ENCODE assay signal across 19 cellular contexts in the genomic region with DNA sequence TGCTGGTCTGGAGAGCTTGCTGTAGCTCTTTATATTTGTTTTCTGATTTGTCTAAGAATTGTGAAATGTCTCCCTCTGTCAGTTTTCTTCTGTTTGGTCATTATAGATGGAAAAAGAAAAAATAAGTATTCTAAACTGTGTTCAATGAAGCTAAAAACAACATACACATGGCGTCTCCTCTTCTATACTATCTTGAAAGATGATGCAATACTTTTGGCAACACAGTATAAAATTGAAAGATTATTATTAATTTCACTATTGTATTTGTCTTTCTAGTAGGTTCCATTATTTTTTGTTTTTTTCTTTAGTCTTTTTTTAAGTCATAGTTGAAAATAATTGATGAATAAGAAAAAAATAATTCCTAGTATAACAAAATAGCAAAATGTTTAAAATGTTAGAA. TPM values are rescaled to one million over a fixed set of nuclear protein-coding genes. Genes with fewer than 3 reads are reported as not detected.
DNase-seq lines count a peak whose midpoint lies in the region; ATAC-seq, FAIRE-seq and TF ChIP-seq lines count a peak whose summit lies in the region.
"Had no signal": no experiment of that assay in that cellular context is flagged by ENCODE, and none has a peak within 500 bp of the region (broad histone marks: within the 10 kb centered on the region; RNA-seq: fewer than 3 reads in every experiment).

No MANE protein-coding gene starts in this region.

- FAIRE-seq in K562 (lab: Jason Lieb, UNC): no peak
- peak; percentile 65 for FAIRE-seq in frontal cortex (lab: Jason Lieb, UNC)
- FAIRE-seq: D721Med had no signal

- BruUV-seq in IMR-90 (replicated peaks; lab: Mats Ljungman, UMichigan) (no TSS peak), K562 (replicated peaks; lab: Mats Ljungman, UMichigan) (no TSS peak)

- no peak overlapping the region for H3K56ac ChIP-seq in IMR-90 (ENCODE audit: extremely low read depth, insufficient read depth, low read length)

- no peak overlapping the region for H2AK5ac ChIP-seq in IMR-90 (ENCODE audit: low read depth, low read length)

- H4K91ac ChIP-seq in IMR-90 (ENCODE audit: insufficient read depth, low read depth, low read length): no peak overlapping the region

- POLR2A ChIA-PET in IMR-90 (lab: Charles Lee; ENCODE audit: unreplicated experiment) (no interaction called here), K562 (lab: Yijun Ruan, JAX) (no interaction called here)

- no peak overlapping the region for H2BK15ac ChIP-seq in IMR-90 (ENCODE audit: low read depth, low read length)

- dilution Hi-C loops in IMR-90 (cut with HindIII; ENCODE audit: low sequenced_read_pairs, unreplicated experiment): no loop called here

- no peak for TF ChIP-seq RAD21 in IMR-90 (IDR thresholded peaks at IDR 0.05; ENCODE audit: low read length)
- TF ChIP-seq RAD21 in K562 (CRISPR knock-in tag; conservative IDR thresholded peaks at IDR 0.05 in 1 of 2, IDR thresholded peaks at IDR 0.05 in 1 of 2): no peak

- TF ChIP-seq POLR2A in IMR-90 (IDR thresholded peaks at IDR 0.05; ENCODE audit: low read depth, low read length) (no peak), K562 (conservative IDR thresholded peaks at IDR 0.05) (no peak)

- H3K9me1 ChIP-seq in IMR-90 (ENCODE audit: insufficient read depth, low read length) (no peaks in the 10 kb centered on the region), K562 (ENCODE audit: control insufficient read depth, insufficient read depth, low read length) (no peaks in the 10 kb centered on the region)

- no peak overlapping the region for H3K23ac ChIP-seq in IMR-90 (ENCODE audit: low read depth, low read length)

- in situ Hi-C loops in IMR-90 (cut with MboI; ENCODE audit: low sequenced_read_pairs): no loop called here
- in situ Hi-C loops in K562 (cut with MboI): no loop called here

- H3K27ac ChIP-seq in IMR-90 (ENCODE audit: insufficient read depth, low read length): no peak overlapping the region
- H3K27ac ChIP-seq in K562 (ENCODE audit: extremely low read depth, low read depth, low read length): no peak overlapping the region
- no peak overlapping the region for H3K27ac ChIP-seq in right cardiac atrium (ENCODE audit: low read length)

- no peak for TF ChIP-seq EP300 in K562 (IDR thresholded peaks at IDR 0.05; ENCODE audit: low read length)

- no peaks in the 10 kb centered on the region for H3K79me2 ChIP-seq in K562 (ENCODE audit: control insufficient read depth, insufficient read depth, low read length)

- H4K8ac ChIP-seq in IMR-90 (ENCODE audit: low read depth in 2 of 2, low read length in 2 of 2): no peak overlapping the region

- H2BK5ac ChIP-seq in IMR-90 (ENCODE audit: low read depth, low read length, poor library complexity, severe bottlenecking): no peak overlapping the region

- H2AFZ ChIP-seq in IMR-90 (replicated peaks; ENCODE audit: low read length, poor library complexity): no peak overlapping the region
- H2AFZ ChIP-seq in K562 (ENCODE audit: low read depth, low read length): no peak overlapping the region

- no peak overlapping the region for H3K4ac ChIP-seq in IMR-90 (ENCODE audit: low read depth, low read length)

- H3K4me3 ChIP-seq in IMR-90 (ENCODE audit: insufficient read depth, low read depth, low read length): no peak overlapping the region
- no peak overlapping the region for H3K4me3 ChIP-seq in K562
- no peak overlapping the region for H3K4me3 ChIP-seq in right cardiac atrium (ENCODE audit: low read length)

- H2AK9ac ChIP-seq in IMR-90 (replicated peaks; ENCODE audit: low read depth, low read length, poor library complexity): no peak overlapping the region

- CTCF ChIA-PET in IMR-90 (lab: Yijun Ruan, JAX): no interaction called here
- CTCF ChIA-PET in K562 (lab: Yijun Ruan, JAX; ENCODE audit: low intra/inter-chr PET ratio): no interaction called here

- no peak for ATAC-seq in IMR-90 (ENCODE audit: low read depth)
- ATAC-seq in K562: no peak
- ATAC-seq in right cardiac atrium: no peak
- ATAC-seq: CD8-positive, alpha-beta T cell had no signal

- DNase-seq in IMR-90 (no peak), K562 (ENCODE audit: extremely low read depth in 1 of 4, low spot score in 3 of 4) (no peak), frontal cortex (ENCODE audit: low spot score in 2 of 2) (no peak), right cardiac atrium (no peak)
- DNase-seq in central memory CD4-positive, alpha-beta T cell: no peak
- DNase-seq in stimulated activated CD4-positive, alpha-beta T cell treated with anti-CD3 and anti-CD28 coated beads, Interleukin-2, amount 100 ng/mL, for 48 hours: no peak
- DNase-seq: CD8-positive, alpha-beta T cell; COR-L47; DMS153; DND-41; GF-D8; HCEC 1CT; HFFc6 had no signal

- H3K9ac ChIP-seq in IMR-90 (ENCODE audit: low read depth, low read length) (no peak overlapping the region), K562 (ENCODE audit: insufficient read depth in 1 of 2, low read depth in 2 of 2, low read length in 2 of 2) (no peak overlapping the region)

- H3K18ac ChIP-seq in IMR-90 (ENCODE audit: low read depth, low read length): no peak overlapping the region

- no peak overlapping the region for H4K5ac ChIP-seq in IMR-90 (ENCODE audit: low read depth, low read length)

- intact Hi-C loops in IMR-90 (cut with micrococcal nuclease) (no loop called here), K562 (cut with micrococcal nuclease) (no loop called here), right cardiac atrium (cut with DNase I) (no loop called here)

- H3K36me3 ChIP-seq in IMR-90 (ENCODE audit: control insufficient read depth, insufficient read depth, low read length): no peaks in the 10 kb centered on the region
- no peaks in the 10 kb centered on the region for H3K36me3 ChIP-seq in K562 (ENCODE audit: control insufficient read depth, insufficient read depth, low read length)

- no peak for TF ChIP-seq CTCF in IMR-90 (conservative IDR thresholded peaks at IDR 0.05; ENCODE audit: low read depth, low read length)
- no peak for TF ChIP-seq CTCF in K562 (IDR thresholded peaks at IDR 0.05 in 2 of 3, conservative IDR thresholded peaks at IDR 0.05 in 1 of 3; ENCODE audit: insufficient read depth in 2 of 3, low read depth in 1 of 3, low read length in 3 of 3)

- H2BK20ac ChIP-seq in IMR-90 (ENCODE audit: low read depth, low read length): no peak overlapping the region

- H3K4me2 ChIP-seq in IMR-90 (ENCODE audit: low read depth, low read length): no peak overlapping the region
- H3K4me2 ChIP-seq in K562 (ENCODE audit: insufficient read depth, low read length): no peak overlapping the region

- H3K14ac ChIP-seq in IMR-90 (replicated peaks; ENCODE audit: low read depth, low read length): no peak overlapping the region

- H3K4me1 ChIP-seq in IMR-90 (ENCODE audit: control insufficient read depth, insufficient read depth, low read length) (no peaks in the 10 kb centered on the region), K562 (replicated peaks in 1 of 2; ENCODE audit: control insufficient read depth in 2 of 2, insufficient read depth in 2 of 2, low read length in 2 of 2) (no peaks in the 10 kb centered on the region), right cardiac atrium (ENCODE audit: control insufficient read depth, insufficient read depth, low read length) (no peaks in the 10 kb centered on the region)

- H2BK120ac ChIP-seq in IMR-90 (ENCODE audit: low read depth, low read length): no peak overlapping the region

- WGBS in IMR-90 (ENCODE audit: extremely low coverage in 2 of 2, insufficient read length in 1 of 2), 2 experiments: no CpG with 5 or more reads among the region's 1 CpG
- 10% methylated on average over 1 of the region's 1 CpG for WGBS in K562 (ENCODE audit: insufficient coverage, low coverage, missing lambda C conversion rate)
- 64% methylated on average over 1 of the region's 1 CpG for WGBS in right cardiac atrium

- H4K20me1 ChIP-seq in IMR-90 (ENCODE audit: insufficient read depth, low read length) (no peaks in the 10 kb centered on the region), K562 (replicated peaks; ENCODE audit: control insufficient read depth, insufficient read depth, low read length) (no peaks in the 10 kb centered on the region)

- H3K79me1 ChIP-seq in IMR-90 (ENCODE audit: low read depth in 1 of 2, low read length in 2 of 2): no peaks in the 10 kb centered on the region

- 0 out of 2 replicates have a peak, but pooled peaks cover 2% of the 10 kb centered on the region for H3K9me3 ChIP-seq in IMR-90 (ENCODE audit: control insufficient read depth, insufficient read depth, low read length)
- no peaks in the 10 kb centered on the region for H3K9me3 ChIP-seq in K562 (replicated peaks; ENCODE audit: control insufficient read depth, insufficient read depth, low read depth, low read length)
- H3K9me3 ChIP-seq in right cardiac atrium (ENCODE audit: control insufficient read depth, low read length): no peaks in the 10 kb centered on the region

- H3K27me3 ChIP-seq in IMR-90 (ENCODE audit: control insufficient read depth, insufficient read depth, low read length) (no peaks in the 10 kb centered on the region), K562 (ENCODE audit: control insufficient read depth in 2 of 2, insufficient read depth in 2 of 2, low read length in 2 of 2) (no peaks in the 10 kb centered on the region), right cardiac atrium (ENCODE audit: control insufficient read depth, insufficient read depth) (no peaks in the 10 kb centered on the region)

RNA-seq across cellular contexts. Expression of gene CCDC192, which starts 22.5 kb away (rescaled TPM):
- total RNA-seq in IMR-90 (2012; rRNA removed) (not detected in 2 replicates), K562 (2014; rRNA removed) (0.54 TPM in 1 of 2 replicates, not detected in the other), K562 (2014; rRNA removed; fragmentation: Illumina TruSeq; extraction: Trizol) (0.22 and 0.62 TPM in 2 replicates), K562 (2015; rRNA removed; fragmentation: Illumina TruSeq; extraction: Trizol) (0.29 and 0.41 TPM in 2 replicates), K562 (2021) (not detected in 2 replicates), frontal cortex (not detected), right cardiac atrium (not detected)
- polyA plus RNA-seq in IMR-90 (2012; rRNA removed) (not detected in 2 replicates), K562 (2011; rRNA removed) (0.11 and 0.29 TPM in 2 replicates), K562 (2014; fragmentation: Illumina TruSeq; extraction: Trizol) (0.21 TPM in 1 of 2 replicates, not detected in the other), K562 (2014; fragmentation: Nextera tagmentation; extraction: Ambion mirVana) (under 1 TPM; 0.38 to 0.66 TPM), K562 (2014; rRNA removed) (0.45 TPM in 1 of 2 replicates, not detected in the other), right cardiac atrium (0.43 TPM)
- not detected in 2 replicates for polyA plus RNA-seq in IMR-90 (2012; cell fraction: cytosol; rRNA removed)
- not detected in 2 replicates for polyA plus RNA-seq in IMR-90 (2012; cell fraction: nucleus; rRNA removed; ENCODE audit: low replicate concordance)
- total RNA-seq in K562 (2011; cell fraction: chromatin; rRNA removed; ENCODE audit: low replicate concordance): 1.9 and 3.5 TPM in 2 replicates
- 4.5 TPM in 1 of 2 replicates, not detected in the other for total RNA-seq in K562 (2011; cell fraction: nucleolus; rRNA removed)
- total RNA-seq in K562 (2011; cell fraction: nucleoplasm; rRNA removed): 0.95 and 2.1 TPM in 2 replicates
- 0.25 TPM in 1 of 2 replicates, not detected in the other for polyA plus RNA-seq in K562 (2011; cell fraction: cytosol; rRNA removed)
- 0.17 and 0.34 TPM in 2 replicates for polyA plus RNA-seq in K562 (2011; cell fraction: nucleus; rRNA removed)
- 0.47 and 0.64 TPM in 2 replicates for polyA plus RNA-seq in K562 (2012)
- polyA minus RNA-seq in K562 (2011; rRNA and poly(A)+ RNA removed): 0.45 TPM in 1 of 2 replicates, not detected in the other
- polyA minus RNA-seq in K562 (2011; cell fraction: cytosol; rRNA and poly(A)+ RNA removed): not detected in 2 replicates
- 0.44 and 0.94 TPM in 2 replicates for polyA minus RNA-seq in K562 (2011; cell fraction: nucleus; rRNA and poly(A)+ RNA removed)
- total RNA-seq: A673; CD8-positive, alpha-beta T cell; H4; HFFc6; HT1080 had no signal
- polyA plus RNA-seq: BJ, CD14-positive monocyte had no signal
